Comparison of ENCODE assay signal across 13 cellular contexts in genomic region chr11:1226981-1227550, GRCh38. TPM values are rescaled to one million over a fixed set of nuclear protein-coding genes. Genes with fewer than 3 reads are reported as not detected.
DNase-seq lines count a peak whose midpoint lies in the region; ATAC-seq and TF ChIP-seq lines count a peak whose summit lies in the region.
"Had no signal": no experiment of that assay in that cellular context is flagged by ENCODE, and none has a peak within 500 bp of the region (broad histone marks: within the 10 kb centered on the region; RNA-seq: fewer than 3 reads in every experiment).

No MANE protein-coding gene starts in this region.

- H3K4me3 ChIP-seq in astrocyte of the spinal cord (ENCODE audit: low read depth, low read length) (no peak overlapping the region), kidney epithelial cell (ENCODE audit: low read depth, low read length) (no peak overlapping the region)
- no peak overlapping the region for H3K4me3 ChIP-seq in effector memory CD4-positive, alpha-beta T cell (ENCODE audit: insufficient read depth, low read depth, low read length, poor library complexity, severe bottlenecking)

- peaks cover 15% of the 10 kb centered on the region for H3K27me3 ChIP-seq in kidney epithelial cell (ENCODE audit: control insufficient read depth, insufficient read depth, low read length)
- H3K27me3 ChIP-seq in effector memory CD4-positive, alpha-beta T cell (replicated peaks; ENCODE audit: control insufficient read depth, insufficient read depth, low read length, poor library complexity, severe bottlenecking): no peaks in the 10 kb centered on the region

- in situ Hi-C loops in astrocyte of the spinal cord (cut with HindIII; ENCODE audit: low sequenced_read_pairs): no loop called here

- peak; percentile 0 for DNase-seq in stimulated activated CD4-positive, alpha-beta T cell treated with anti-CD3 and anti-CD28 coated beads, Interleukin-15, amount 100 ng/mL, for 24 hours
- no peak for DNase-seq in stimulated activated CD4-positive, alpha-beta T cell treated with anti-CD3 and anti-CD28 coated beads, Interleukin-2, amount 100 ng/mL, for 24 hours
- DNase-seq in astrocyte of the spinal cord (ENCODE audit: low read depth, low spot score) (no peak), kidney epithelial cell (ENCODE audit: low read depth) (no peak), HPDE6-E6E7 (ENCODE audit: extremely low spot score) (no peak)
- no peak for DNase-seq in activated CD8-positive, alpha-beta memory T cell treated with anti-CD3 and anti-CD28 coated beads for 24 hours
- DNase-seq in effector memory CD4-positive, alpha-beta T cell: no peak
- DNase-seq: activated CD8-positive, alpha-beta memory T cell treated with anti-CD3 and anti-CD28 coated beads, Interleukin-2, amount 10 ng/mL, durations not matched to agents 7 days and 5 days; C1 segment of cervical spinal cord; NCI-H1694; stimulated activated CD4-positive, alpha-beta T cell treated with anti-CD3 and anti-CD28 coated beads, Interleukin-4, amount 100 ng/mL, for 1 hour; T-helper 2 cell had no signal

- no peaks in the 10 kb centered on the region for H3K4me1 ChIP-seq in effector memory CD4-positive, alpha-beta T cell (ENCODE audit: control insufficient read depth, insufficient read depth, low read length, poor library complexity, severe bottlenecking)

- H3K9me3 ChIP-seq in effector memory CD4-positive, alpha-beta T cell (ENCODE audit: control insufficient read depth, low read length): no peaks in the 10 kb centered on the region

- no peak overlapping the region for H3K27ac ChIP-seq in effector memory CD4-positive, alpha-beta T cell (ENCODE audit: insufficient read depth, low read length, poor library complexity, severe bottlenecking)

- peak; percentile 23 for TF ChIP-seq CTCF in astrocyte of the spinal cord (IDR thresholded peaks at IDR 0.05; ENCODE audit: low read depth, low read length)
- peak; percentile 16 for TF ChIP-seq CTCF in kidney epithelial cell (IDR thresholded peaks at IDR 0.05; ENCODE audit: insufficient read depth, low read length, poor library complexity, severe bottlenecking)

- ATAC-seq in HG03039 (IDR thresholded peaks at IDR 0.05; ENCODE audit: unreplicated experiment): no peak
- ATAC-seq: activated CD8-positive, alpha-beta memory T cell treated with anti-CD3 and anti-CD28 coated beads, Interleukin-2, amount 10 ng/mL, durations not matched to agents 7 days and 5 days had no signal

- no peaks in the 10 kb centered on the region for H3K36me3 ChIP-seq in kidney epithelial cell (ENCODE audit: control insufficient read depth, insufficient read depth, low read length)
- no peaks in the 10 kb centered on the region for H3K36me3 ChIP-seq in effector memory CD4-positive, alpha-beta T cell (ENCODE audit: control insufficient read depth, insufficient read depth, low read length)

RNA-seq across cellular contexts. Expression of gene MUC5B, which starts 4.2 kb away (rescaled TPM):
- under 0.01 TPM in 1 of 2 replicates, not detected in the other for total RNA-seq in kidney epithelial cell
- total RNA-seq: activated CD8-positive, alpha-beta memory T cell treated with anti-CD3 and anti-CD28 coated beads, Interleukin-2, amount 10 ng/mL, durations not matched to agents 7 days and 5 days had no signal
